Comparison of ENCODE assay signal across 16 cellular contexts in genomic region chr3:72510247-72510646, GRCh38.
DNase-seq lines count a peak whose midpoint lies in the region; ATAC-seq and TF ChIP-seq lines count a peak whose summit lies in the region.
"Had no signal": no experiment of that assay in that cellular context is flagged by ENCODE, and none has a peak within 500 bp of the region (broad histone marks: within the 10 kb centered on the region; RNA-seq: fewer than 3 reads in every experiment).

No MANE protein-coding gene starts in this region.

- H3K36me3 Mint-ChIP-seq in endothelial cell (ENCODE audit: low read depth, unreplicated experiment): no peaks in the 10 kb centered on the region
- H3K36me3 Mint-ChIP-seq: CD14-positive monocyte; CD4-positive, alpha-beta memory T cell had no signal

- TF ChIP-seq CTCF in endothelial cell (IDR thresholded peaks at IDR 0.05; ENCODE audit: unreplicated experiment) (no peak), prostate gland (IDR thresholded peaks at IDR 0.05) (no peak)

- no peak overlapping the region for H3K27ac ChIP-seq in prostate gland
- H3K27ac ChIP-seq: A549, BLaER1, HL-60 had no signal

- no peak overlapping the region for H3K4me3 ChIP-seq in prostate gland
- H3K4me3 ChIP-seq: A549, BLaER1, GM12878, GM23338 had no signal

- no peaks in the 10 kb centered on the region for H3K4me1 ChIP-seq in prostate gland (replicated peaks)
- H3K4me1 ChIP-seq: A549 had no signal

- H3K27ac Mint-ChIP-seq in endothelial cell (ENCODE audit: unreplicated experiment): peak overlapping the region; percentile 1
- H3K27ac Mint-ChIP-seq: GM23338 had no signal

- no peaks in the 10 kb centered on the region for H3K9me3 Mint-ChIP-seq in endothelial cell (ENCODE audit: unreplicated experiment)
- H3K9me3 Mint-ChIP-seq: CD14-positive monocyte; CD4-positive, alpha-beta memory T cell; GM23338 had no signal

- no peaks in the 10 kb centered on the region for H3K27me3 ChIP-seq in prostate gland (replicated peaks; ENCODE audit: insufficient read depth)
- H3K27me3 ChIP-seq: BLaER1 had no signal

- peaks cover 5% of the 10 kb centered on the region for H3K27me3 Mint-ChIP-seq in endothelial cell (ENCODE audit: unreplicated experiment)
- H3K27me3 Mint-ChIP-seq: CD4-positive, alpha-beta memory T cell had no signal

- no peak for TF ChIP-seq POLR2A in prostate gland (IDR thresholded peaks at IDR 0.05)

- 68% methylated on average over 3 of the region's 3 CpGs for whole genome bisulfite sequencing in prostate gland

- no peaks in the 10 kb centered on the region for H3K9me3 ChIP-seq in prostate gland
- H3K9me3 ChIP-seq: A549, BLaER1 had no signal

- H3K4me1 Mint-ChIP-seq in endothelial cell (ENCODE audit: unreplicated experiment): peaks cover 24% of the 10 kb centered on the region
- H3K4me1 Mint-ChIP-seq: CD14-positive monocyte; CD4-positive, alpha-beta memory T cell had no signal

- peak; percentile 27 for DNase-seq in ELF-1 (ENCODE audit: low read depth, low spot score)
- peak; percentile 73 for DNase-seq in NCI-H69 (lab: John Stamatoyannopoulos, UW)
- no peak for DNase-seq in endothelial cell (ENCODE audit: low spot score)
- DNase-seq in prostate gland (ENCODE audit: low spot score): no peak
- DNase-seq in NCI-H2227 (lab: John Stamatoyannopoulos, UW; ENCODE audit: unreplicated experiment): no peak
- DNase-seq: AML-193; CD4-positive, alpha-beta memory T cell; DMS153; HCEC 1CT had no signal

- peak overlapping the region; percentile 24 for H3K4me3 Mint-ChIP-seq in endothelial cell (ENCODE audit: unreplicated experiment)
- H3K4me3 Mint-ChIP-seq: CD14-positive monocyte; CD4-positive, alpha-beta memory T cell; GM23338 had no signal

- intact Hi-C loops in prostate gland (cut with DNase I): no loop called here

- H3K36me3 ChIP-seq in prostate gland: no peaks in the 10 kb centered on the region
- H3K36me3 ChIP-seq: BLaER1 had no signal

- no peak for ATAC-seq in GM21367 (IDR thresholded peaks at IDR 0.05; ENCODE audit: unreplicated experiment)
- ATAC-seq: A549, GM23338 had no signal

Comparison
In these comparisons a context has a peak if more than half of its experiments do, and no peak if none do; other contexts are left out.
1. DNase-seq: peak in ELF-1 (single experiment) and NCI-H69 (single experiment); none in endothelial cell (single experiment), prostate gland (single experiment) and NCI-H2227 (single experiment).